ENCODE assay signal across 8 cellular contexts in the genomic region with DNA sequence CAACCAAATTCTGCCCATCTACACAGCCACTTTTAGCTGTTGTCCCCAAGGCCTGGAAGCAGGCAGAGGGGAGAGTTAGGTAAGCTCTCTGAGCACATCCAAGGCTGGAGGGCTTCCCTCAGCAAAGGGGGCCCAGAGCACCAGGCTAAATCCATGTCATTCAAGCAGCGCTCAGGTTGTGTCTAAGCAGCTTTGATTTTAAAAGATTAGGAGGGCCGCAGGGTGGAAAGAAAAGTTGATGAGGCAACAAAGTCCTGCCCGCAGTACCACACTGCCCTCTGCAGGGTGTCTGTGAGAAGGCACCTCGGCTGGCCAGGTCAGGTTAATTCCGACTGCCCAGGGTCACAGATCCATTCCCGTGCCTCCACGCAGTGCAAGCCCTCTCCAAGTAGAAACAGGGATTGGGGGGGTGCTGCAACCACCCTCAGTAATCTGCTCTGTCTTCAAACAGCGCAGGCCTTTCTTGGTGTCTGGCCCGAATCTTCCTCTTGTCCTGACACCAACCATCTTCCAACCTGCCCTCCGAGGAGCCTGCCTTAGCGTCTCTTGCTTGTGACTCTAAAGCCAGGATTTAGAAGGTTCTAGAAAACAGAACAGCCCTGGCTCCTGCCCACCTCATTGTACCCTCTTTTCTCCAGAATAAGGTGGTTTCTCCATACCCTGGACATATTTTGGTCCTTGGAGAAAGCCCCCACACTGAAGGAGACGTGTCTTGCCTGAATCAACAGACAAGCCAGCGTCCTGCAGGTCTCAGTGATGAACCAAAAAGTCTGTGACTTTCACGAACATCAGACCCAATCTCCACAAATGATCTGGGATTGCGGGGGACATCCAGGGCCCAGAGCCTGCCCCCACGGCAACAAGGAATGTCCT.
DNase-seq lines count a peak whose midpoint lies in the region; ATAC-seq, FAIRE-seq and TF ChIP-seq lines count a peak whose summit lies in the region.

No MANE protein-coding gene starts in this region.

- no peaks in the 10 kb centered on the region for H3K9me3 Mint-ChIP-seq in activated CD4-positive, alpha-beta T cell treated with anti-CD3 and anti-CD28 coated beads, Interleukin-2, amount 10 ng/mL, durations not matched to agents 24 days and 14 days

- H3K27me3 ChIP-seq in left lung: no peaks in the 10 kb centered on the region

- peaks cover 2 to 5% of the 10 kb centered on the region in 2 donors for H3K4me1 ChIP-seq in left lung

- H3K4me1 Mint-ChIP-seq in activated CD4-positive, alpha-beta T cell treated with anti-CD3 and anti-CD28 coated beads, Interleukin-2, amount 10 ng/mL, durations not matched to agents 24 days and 14 days: peaks cover 1% of the 10 kb centered on the region

- no peak for FAIRE-seq in D721Med (lab: Jason Lieb, UNC)

- no peak overlapping the region for H3K27ac Mint-ChIP-seq in activated CD4-positive, alpha-beta T cell treated with anti-CD3 and anti-CD28 coated beads, Interleukin-2, amount 10 ng/mL, durations not matched to agents 24 days and 14 days

- H3K9me3 ChIP-seq in left lung: no peaks in the 10 kb centered on the region

- no peak overlapping the region for H3K4me3 ChIP-seq in left lung

- peak; percentile 93 for TF ChIP-seq CTCF in D721Med (IDR thresholded peaks at IDR 0.05; ENCODE audit: insufficient read depth, missing control alignments)
- TF ChIP-seq CTCF in left lung (IDR thresholded peaks at IDR 0.05): peak; percentile 91 to 99

- H3K36me3 ChIP-seq in left lung: no peaks in the 10 kb centered on the region

- no peaks in the 10 kb centered on the region for H3K27me3 Mint-ChIP-seq in activated CD4-positive, alpha-beta T cell treated with anti-CD3 and anti-CD28 coated beads, Interleukin-2, amount 10 ng/mL, durations not matched to agents 24 days and 14 days

- ATAC-seq in HG02798 (IDR thresholded peaks at IDR 0.05; ENCODE audit: poor library complexity, unreplicated experiment) (peak; percentile 79), left lung (peak; percentile 97), HG03039 (IDR thresholded peaks at IDR 0.05; ENCODE audit: unreplicated experiment) (no peak)

- H3K27ac ChIP-seq in cingulate gyrus (ENCODE audit: low read depth, low read length): peak overlapping the region; percentile 89
- H3K27ac ChIP-seq in left lung: no peak overlapping the region

- no peaks in the 10 kb centered on the region for H3K36me3 Mint-ChIP-seq in activated CD4-positive, alpha-beta T cell treated with anti-CD3 and anti-CD28 coated beads, Interleukin-2, amount 10 ng/mL, durations not matched to agents 24 days and 14 days (ENCODE audit: low read depth)

- peak; percentile 57 for DNase-seq in D721Med (ENCODE audit: insufficient read length, low spot score)
- DNase-seq in NCI-H524 treated with DMSO at 0.1 percent for 48 hours (lab: John Stamatoyannopoulos, UW): peak; percentile 37
- DNase-seq in activated CD4-positive, alpha-beta T cell treated with anti-CD3 and anti-CD28 coated beads, Interleukin-2, amount 10 ng/mL, durations not matched to agents 24 days and 14 days: peak; percentile 92
- DNase-seq in left lung: peak; percentile 64 to 84
- peak; percentile 52 for DNase-seq in stimulated activated CD4-positive, alpha-beta T cell treated with anti-CD3 and anti-CD28 coated beads, Interleukin-2, amount 100 ng/mL, for 4 hours (ENCODE audit: low read depth)

- H3K4me3 Mint-ChIP-seq in activated CD4-positive, alpha-beta T cell treated with anti-CD3 and anti-CD28 coated beads, Interleukin-2, amount 10 ng/mL, durations not matched to agents 24 days and 14 days: no peak overlapping the region

- intact Hi-C loops in activated CD4-positive, alpha-beta T cell treated with anti-CD3 and anti-CD28 coated beads, Interleukin-2, amount 10 ng/mL, durations not matched to agents 24 days and 14 days (cut with micrococcal nuclease): loop anchor here (1.0 to 5.0 kb wide), 5 partner anchors 63 to 1031 kb away; partner anchors contain the start of gene IGFBP5
- intact Hi-C loops in left lung (cut with DNase I): loop anchor here in 1 of 2 donors (10.0 kb wide), 2 partner anchors 199 to 1019 kb away; partner anchors contain the start of gene IGFBP5

Comparison
In these comparisons a context has a peak if more than half of its experiments do, and no peak if none do; other contexts are left out.
1. DNase-seq: peak in every context shown above with its lines; median percentile 92 in activated CD4-positive, alpha-beta T cell treated with anti-CD3 and anti-CD28 coated beads, Interleukin-2, amount 10 ng/mL, durations not matched to agents 24 days and 14 days; 74 in left lung; 57 in D721Med; 52 in stimulated activated CD4-positive, alpha-beta T cell treated with anti-CD3 and anti-CD28 coated beads, Interleukin-2, amount 100 ng/mL, for 4 hours; 37 in NCI-H524 treated with DMSO at 0.1 percent for 48 hours.